2 cellular contexts compared by ENCODE assay signal in the genomic region with DNA sequence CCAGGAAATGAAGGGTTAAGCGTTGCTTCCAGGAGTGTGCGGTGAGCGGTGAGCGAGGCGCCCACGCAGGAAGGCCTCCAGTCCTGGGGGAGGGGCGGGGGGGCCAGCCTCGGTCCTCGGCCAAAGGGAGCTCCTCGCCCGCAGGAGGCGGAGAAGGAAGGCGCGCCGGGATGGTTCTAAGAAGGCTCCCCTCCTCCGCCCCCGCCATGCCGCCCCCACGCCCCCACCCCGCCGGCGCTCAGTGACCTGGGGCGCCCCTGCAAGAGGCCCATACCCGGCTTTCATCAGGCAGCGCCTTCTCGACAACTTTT.
TF ChIP-seq lines count a peak whose summit lies in the region.

No MANE protein-coding gene starts in this region.

TF ChIP-seq in GM23338, 12 proteins besides CTCF, POLR2A, EP300 and RAD21 (continues in another document):
- TF ChIP-seq CREB1 (CRISPR knock-in tag; IDR thresholded peaks at IDR 0.05; ENCODE audit: low read depth): no peak
- TF ChIP-seq JUNB (IDR thresholded peaks at IDR 0.05; ENCODE audit: unreplicated experiment): no peak
- TF ChIP-seq ZNF331 (CRISPR knock-in tag; IDR thresholded peaks at IDR 0.05; ENCODE audit: low read depth): no peak
- no peak for TF ChIP-seq ZNF462 (CRISPR knock-in tag; IDR thresholded peaks at IDR 0.05)
- TF ChIP-seq NANOG (IDR thresholded peaks at IDR 0.05; ENCODE audit: borderline replicate concordance): no peak
- no peak for TF ChIP-seq ZNF114 (CRISPR knock-in tag; IDR thresholded peaks at IDR 0.05)
- no peak for TF ChIP-seq POLR2AphosphoS5 (IDR thresholded peaks at IDR 0.05; ENCODE audit: low read depth)
- no peak for TF ChIP-seq EZH2phosphoT487 (IDR thresholded peaks at IDR 0.05; ENCODE audit: unreplicated experiment)
- TF ChIP-seq, protein P1, sequence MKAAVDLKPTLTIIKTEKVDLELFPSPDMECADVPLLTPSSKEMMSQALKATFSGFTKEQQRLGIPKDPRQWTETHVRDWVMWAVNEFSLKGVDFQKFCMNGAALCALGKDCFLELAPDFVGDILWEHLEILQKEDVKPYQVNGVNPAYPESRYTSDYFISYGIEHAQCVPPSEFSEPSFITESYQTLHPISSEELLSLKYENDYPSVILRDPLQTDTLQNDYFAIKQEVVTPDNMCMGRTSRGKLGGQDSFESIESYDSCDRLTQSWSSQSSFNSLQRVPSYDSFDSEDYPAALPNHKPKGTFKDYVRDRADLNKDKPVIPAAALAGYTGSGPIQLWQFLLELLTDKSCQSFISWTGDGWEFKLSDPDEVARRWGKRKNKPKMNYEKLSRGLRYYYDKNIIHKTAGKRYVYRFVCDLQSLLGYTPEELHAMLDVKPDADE (IDR thresholded peaks at IDR 0.05): no peak
- no peak for TF ChIP-seq EZH2 (IDR thresholded peaks at IDR 0.05; ENCODE audit: low read depth, unreplicated experiment)
- TF ChIP-seq STAT1 (IDR thresholded peaks at IDR 0.05; ENCODE audit: unreplicated experiment): no peak

TF ChIP-seq in K562, 482 proteins besides CTCF, POLR2A, EP300 and RAD21:
- TF ChIP-seq XRCC3 (IDR thresholded peaks at IDR 0.05): no peak
- no peak for TF ChIP-seq RFX5 (IDR thresholded peaks at IDR 0.05; ENCODE audit: low read depth, low read length)
- no peak for TF ChIP-seq ZNF785 (CRISPR knock-in tag; IDR thresholded peaks at IDR 0.05)
- TF ChIP-seq RAD51 (IDR thresholded peaks at IDR 0.05; ENCODE audit: borderline replicate concordance, low read depth): no peak
- peak; percentile 58 for TF ChIP-seq EGR1 (conservative IDR thresholded peaks at IDR 0.05)
- TF ChIP-seq, protein P2, sequence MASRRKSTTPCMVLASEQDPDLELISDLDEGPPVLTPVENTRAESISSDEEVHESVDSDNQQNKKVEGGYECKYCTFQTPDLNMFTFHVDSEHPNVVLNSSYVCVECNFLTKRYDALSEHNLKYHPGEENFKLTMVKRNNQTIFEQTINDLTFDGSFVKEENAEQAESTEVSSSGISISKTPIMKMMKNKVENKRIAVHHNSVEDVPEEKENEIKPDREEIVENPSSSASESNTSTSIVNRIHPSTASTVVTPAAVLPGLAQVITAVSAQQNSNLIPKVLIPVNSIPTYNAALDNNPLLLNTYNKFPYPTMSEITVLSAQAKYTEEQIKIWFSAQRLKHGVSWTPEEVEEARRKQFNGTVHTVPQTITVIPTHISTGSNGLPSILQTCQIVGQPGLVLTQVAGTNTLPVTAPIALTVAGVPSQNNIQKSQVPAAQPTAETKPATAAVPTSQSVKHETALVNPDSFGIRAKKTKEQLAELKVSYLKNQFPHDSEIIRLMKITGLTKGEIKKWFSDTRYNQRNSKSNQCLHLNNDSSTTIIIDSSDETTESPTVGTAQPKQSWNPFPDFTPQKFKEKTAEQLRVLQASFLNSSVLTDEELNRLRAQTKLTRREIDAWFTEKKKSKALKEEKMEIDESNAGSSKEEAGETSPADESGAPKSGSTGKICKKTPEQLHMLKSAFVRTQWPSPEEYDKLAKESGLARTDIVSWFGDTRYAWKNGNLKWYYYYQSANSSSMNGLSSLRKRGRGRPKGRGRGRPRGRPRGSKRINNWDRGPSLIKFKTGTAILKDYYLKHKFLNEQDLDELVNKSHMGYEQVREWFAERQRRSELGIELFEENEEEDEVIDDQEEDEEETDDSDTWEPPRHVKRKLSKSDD (conservative IDR thresholded peaks at IDR 0.05; ENCODE audit: low read length): no peak
